ENCODE assay signal across 8 cellular contexts in genomic region chr15:59105839-59106238, GRCh38. TPM values are rescaled to one million over a fixed set of nuclear protein-coding genes. Genes with fewer than 3 reads are reported as not detected.
DNase-seq lines count a peak whose midpoint lies in the region; ATAC-seq and TF ChIP-seq lines count a peak whose summit lies in the region.

No MANE protein-coding gene starts in this region.

- no peak overlapping the region for H4K8ac ChIP-seq in neuronal stem cell (ENCODE audit: low read depth, low read length)

- no peak overlapping the region for H3K4ac ChIP-seq in neuronal stem cell (ENCODE audit: low read length)

- peak overlapping the region; percentile 60 for H3K4me2 ChIP-seq in neuronal stem cell (ENCODE audit: insufficient read depth, low read length, poor library complexity, severe bottlenecking)

- H3K36me3 ChIP-seq in neuronal stem cell (replicated peaks in 1 of 2; ENCODE audit: control insufficient read depth in 2 of 2, insufficient read depth in 2 of 2, low read length in 2 of 2): peaks cover 12 to 40% of the 10 kb centered on the region in 2 donors

- no peak overlapping the region for H4K91ac ChIP-seq in neuronal stem cell (ENCODE audit: low read depth, low read length, poor library complexity)

- no peak overlapping the region for H2BK15ac ChIP-seq in neuronal stem cell (ENCODE audit: low read length)

- peak overlapping the region; percentile 89 for H3K27ac ChIP-seq in neuronal stem cell (replicated peaks; ENCODE audit: low read length)

- H3K9me3 ChIP-seq in neuronal stem cell (replicated peaks in 1 of 2; ENCODE audit: control insufficient read depth in 2 of 2, insufficient read depth in 1 of 2, low read depth in 1 of 2, low read length in 2 of 2): no peaks in the 10 kb centered on the region

- no peaks in the 10 kb centered on the region for H3K27me3 ChIP-seq in neuronal stem cell (ENCODE audit: control insufficient read depth in 3 of 3, insufficient read depth in 3 of 3, low read depth in 1 of 3, low read length in 3 of 3)

- DNase-seq in GM10266 (ENCODE audit: extremely low spot score): no peak
- DNase-seq in NB4 (ENCODE audit: low read depth): no peak
- DNase-seq in choroid plexus epithelial cell (ENCODE audit: low read depth): no peak
- no peak for DNase-seq in neuronal stem cell (ENCODE audit: low spot score)
- no peak for DNase-seq in NK-92 (lab: John Stamatoyannopoulos, UW; ENCODE audit: unreplicated experiment)
- no peak for DNase-seq in stimulated activated CD4-positive, alpha-beta T cell treated with anti-CD3 and anti-CD28 coated beads, Interleukin-1b, Interleukin-23, amount 100 ng/mL, for 48 hours

- no peak overlapping the region for H2BK5ac ChIP-seq in neuronal stem cell (ENCODE audit: low read length)

- no peak overlapping the region for H3K14ac ChIP-seq in neuronal stem cell (ENCODE audit: low read length)

- no peak overlapping the region for H3K18ac ChIP-seq in neuronal stem cell (ENCODE audit: low read length)

- no CpG with 5 or more reads among the region's 3 CpGs for WGBS in neuronal stem cell (ENCODE audit: extremely low coverage in 2 of 2, insufficient read length in 2 of 2, insufficient replicate concordance in 1 of 2), 2 donors

- H3K4me1 ChIP-seq in neuronal stem cell (ENCODE audit: control insufficient read depth in 2 of 2, insufficient read depth in 1 of 2, low read depth in 1 of 2, low read length in 2 of 2): no peaks in the 10 kb centered on the region

- H2AFZ ChIP-seq in neuronal stem cell (ENCODE audit: low read length): peak overlapping the region; percentile 89

- H2AK5ac ChIP-seq in neuronal stem cell (ENCODE audit: low read depth, low read length): no peak overlapping the region

- peak overlapping the region; percentile 94 for H3K4me3 ChIP-seq in NB4 (ENCODE audit: low read depth, low read length)
- H3K4me3 ChIP-seq in choroid plexus epithelial cell (ENCODE audit: low read depth, low read length): peak overlapping the region; percentile 92
- peak overlapping the region; percentile 68 to 94 for H3K4me3 ChIP-seq in neuronal stem cell (ENCODE audit: low read length in 2 of 2)

- H2BK12ac ChIP-seq in neuronal stem cell (ENCODE audit: low read length): no peak overlapping the region

- TF ChIP-seq CTCF in GM10266 (IDR thresholded peaks at IDR 0.05; ENCODE audit: control insufficient read depth, insufficient read depth, low read depth, missing control alignments) (peak; percentile 19), NB4 (IDR thresholded peaks at IDR 0.05; ENCODE audit: low read depth, low read length) (no peak), choroid plexus epithelial cell (conservative IDR thresholded peaks at IDR 0.05; ENCODE audit: low read depth, low read length) (peak; percentile 38)

- H3K79me1 ChIP-seq in neuronal stem cell (ENCODE audit: low read depth, low read length): peaks cover 2% of the 10 kb centered on the region

- TF ChIP-seq POLR2A in NB4 (IDR thresholded peaks at IDR 0.05; ENCODE audit: extremely low read depth, insufficient read length): no peak

- no peak overlapping the region for H3K9ac ChIP-seq in neuronal stem cell (ENCODE audit: low read depth, low read length, poor library complexity)

- H3K23ac ChIP-seq in neuronal stem cell (ENCODE audit: low read depth, low read length, poor library complexity): no peak overlapping the region

- ATAC-seq in HG03378 (IDR thresholded peaks at IDR 0.05; ENCODE audit: unreplicated experiment): no peak
- no peak for ATAC-seq in GM19467 (IDR thresholded peaks at IDR 0.05; ENCODE audit: unreplicated experiment)

- no peak overlapping the region for H2BK120ac ChIP-seq in neuronal stem cell (ENCODE audit: low read depth, low read length)

RNA-seq across cellular contexts. Expression of gene CCNB2, which starts 0.9 kb away (rescaled TPM):
- polyA plus RNA-seq in neuronal stem cell (2013, experiment 1 of 2): 183 TPM
- polyA plus RNA-seq in neuronal stem cell (2013, experiment 2 of 2): 186 TPM
